In the genomic region with DNA sequence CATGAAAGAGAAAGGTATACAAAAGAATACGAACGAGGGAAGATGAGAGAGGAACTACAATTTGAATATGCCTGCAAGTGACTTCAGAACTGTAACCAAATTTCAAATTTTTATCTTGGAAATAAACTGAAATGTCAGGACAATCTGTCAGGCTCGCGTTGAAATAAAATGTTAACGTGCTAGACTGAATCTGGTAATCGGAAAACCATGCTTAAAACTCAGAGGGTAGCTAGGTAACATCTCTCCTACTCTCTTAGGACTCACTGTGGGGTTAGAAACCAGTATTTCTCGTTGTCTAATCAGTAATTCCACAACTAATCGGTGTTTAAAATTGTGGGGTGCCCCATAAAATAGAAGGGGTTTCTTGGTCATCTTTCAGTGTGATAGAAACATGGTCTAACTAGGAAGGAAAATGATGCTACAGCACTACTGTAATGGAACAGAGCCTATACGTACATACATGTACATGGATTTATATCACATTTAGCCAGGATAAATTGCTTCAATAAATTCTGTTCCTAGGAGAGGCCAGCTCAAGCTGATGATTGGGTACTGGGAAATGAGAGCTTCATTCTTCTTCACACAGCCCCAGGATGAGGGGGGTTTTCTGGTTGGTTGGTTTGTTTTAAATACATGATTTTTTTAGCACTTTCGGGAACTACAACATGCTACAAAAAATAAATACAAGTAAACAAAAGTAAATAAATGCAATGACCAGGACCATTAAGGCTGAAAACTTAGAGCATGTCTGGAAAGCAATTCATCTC, we compare ENCODE assay signal across 19 cellular contexts.
DNase-seq lines count a peak whose midpoint lies in the region; ATAC-seq and TF ChIP-seq lines count a peak whose summit lies in the region.
"Had no signal": no experiment of that assay in that cellular context is flagged by ENCODE, and none has a peak within 500 bp of the region (broad histone marks: within the 10 kb centered on the region; RNA-seq: fewer than 3 reads in every experiment).

No MANE protein-coding gene starts in this region.

- TF ChIP-seq CTCF in GM12865 (IDR thresholded peaks at IDR 0.05; ENCODE audit: insufficient read depth, low read depth, low read length, missing control alignments): no peak

- peak overlapping the region; percentile 86 for H3K27ac ChIP-seq in SK-N-MC
- H3K27ac ChIP-seq: KMS-11, right lobe of liver had no signal

- H3K4me3 Mint-ChIP-seq in stimulated activated naive B cell treated with anti-CD40 and anti-IgM and Interleukin-4, amounts not matched to agents 10 μg/mL and 1 μg/mL and 100 μg/mL, for 72 hours: peak overlapping the region; percentile 62

- H3K9me3 ChIP-seq in SK-N-MC (ENCODE audit: low read depth, low read length): no peaks in the 10 kb centered on the region
- H3K9me3 ChIP-seq: BE2C, HAP-1, right lobe of liver, SK-N-SH, uterus had no signal

- DNase-seq in GM12865 (ENCODE audit: low read depth) (no peak), SK-N-MC (ENCODE audit: low read depth, low spot score) (no peak), globus pallidus (ENCODE audit: low spot score) (peak; percentile 70)
- DNase-seq in stimulated activated naive B cell treated with anti-CD40 and anti-IgM and Interleukin-4, amounts not matched to agents 10 μg/mL and 1 μg/mL and 100 μg/mL, for 72 hours: no peak
- DNase-seq in activated CD8-positive, alpha-beta memory T cell treated with anti-CD3 and anti-CD28 coated beads for 24 hours: no peak
- no peak for DNase-seq in activated CD4-positive, alpha-beta T cell treated with anti-CD3 and anti-CD28 coated beads, Interleukin-2, amount 50 U/mL, for 48 hours
- DNase-seq: activated gamma-delta T cell; BE2C; DMS153; NCI-H1417 treated with DMSO at 0.1 percent for 48 hours; right lobe of liver; stimulated activated CD4-positive, alpha-beta T cell treated with anti-CD3 and anti-CD28 coated beads, Interleukin-4, amount 100 ng/mL, for 4 hours; uterus had no signal

- H3K36me3 ChIP-seq in SK-N-MC (ENCODE audit: insufficient read depth, low read length): peaks cover 7% of the 10 kb centered on the region; the same call in 1 of the 2 replicates
- H3K36me3 ChIP-seq: BE2C, HAP-1, uterus had no signal

- H3K27ac Mint-ChIP-seq in stimulated activated naive B cell treated with anti-CD40 and anti-IgM and Interleukin-4, amounts not matched to agents 10 μg/mL and 1 μg/mL and 100 μg/mL, for 72 hours: peak overlapping the region; percentile 7

- H3K4me3 ChIP-seq in GM12865 (ENCODE audit: low read depth, low read length): peak overlapping the region; percentile 22; the same call in 1 of the 2 replicates
- H3K4me3 ChIP-seq in SK-N-MC: peak overlapping the region; percentile 56
- H3K4me3 ChIP-seq: HAP-1, right lobe of liver had no signal

- H3K4me1 Mint-ChIP-seq in stimulated activated naive B cell treated with anti-CD40 and anti-IgM and Interleukin-4, amounts not matched to agents 10 μg/mL and 1 μg/mL and 100 μg/mL, for 72 hours: peaks cover 30 to 43% of the 10 kb centered on the region in 2 donors

- H3K36me3 Mint-ChIP-seq in stimulated activated naive B cell treated with anti-CD40 and anti-IgM and Interleukin-4, amounts not matched to agents 10 μg/mL and 1 μg/mL and 100 μg/mL, for 72 hours: peaks cover 17 to 38% of the 10 kb centered on the region in 2 donors
- H3K36me3 Mint-ChIP-seq: natural killer cell treated with Interleukin-12 subunit alpha and Interleukin-12 subunit beta and Interleukin-15 and Interleukin-18, amount 100 ng/mL, for 72 hours had no signal

- H3K9ac ChIP-seq in SK-N-MC (ENCODE audit: insufficient read length): peak overlapping the region; percentile 54
- H3K9ac ChIP-seq: KMS-11, SK-N-SH had no signal

- ATAC-seq in stimulated activated naive B cell treated with anti-CD40 and anti-IgM and Interleukin-4, amounts not matched to agents 10 μg/mL and 1 μg/mL and 100 μg/mL, for 72 hours (replicated peaks): no peak
- ATAC-seq in HG02938 (IDR thresholded peaks at IDR 0.05; ENCODE audit: unreplicated experiment) (no peak), GM21381 (IDR thresholded peaks at IDR 0.05; ENCODE audit: unreplicated experiment) (no peak)
- ATAC-seq: natural killer cell treated with Interleukin-12 subunit alpha and Interleukin-12 subunit beta and Interleukin-15 and Interleukin-18, amount 100 ng/mL, for 72 hours; right lobe of liver had no signal

- peaks cover 1 to 4% of the 10 kb centered on the region in 2 donors for H3K9me3 Mint-ChIP-seq in stimulated activated naive B cell treated with anti-CD40 and anti-IgM and Interleukin-4, amounts not matched to agents 10 μg/mL and 1 μg/mL and 100 μg/mL, for 72 hours
- H3K9me3 Mint-ChIP-seq: natural killer cell treated with Interleukin-12 subunit alpha and Interleukin-12 subunit beta and Interleukin-15 and Interleukin-18, amount 100 ng/mL, for 72 hours had no signal

- no peaks in the 10 kb centered on the region for H3K27me3 Mint-ChIP-seq in stimulated activated naive B cell treated with anti-CD40 and anti-IgM and Interleukin-4, amounts not matched to agents 10 μg/mL and 1 μg/mL and 100 μg/mL, for 72 hours
- H3K27me3 Mint-ChIP-seq: natural killer cell treated with Interleukin-12 subunit alpha and Interleukin-12 subunit beta and Interleukin-15 and Interleukin-18, amount 100 ng/mL, for 72 hours had no signal
